16 cellular contexts compared by ENCODE assay signal in the genomic region with DNA sequence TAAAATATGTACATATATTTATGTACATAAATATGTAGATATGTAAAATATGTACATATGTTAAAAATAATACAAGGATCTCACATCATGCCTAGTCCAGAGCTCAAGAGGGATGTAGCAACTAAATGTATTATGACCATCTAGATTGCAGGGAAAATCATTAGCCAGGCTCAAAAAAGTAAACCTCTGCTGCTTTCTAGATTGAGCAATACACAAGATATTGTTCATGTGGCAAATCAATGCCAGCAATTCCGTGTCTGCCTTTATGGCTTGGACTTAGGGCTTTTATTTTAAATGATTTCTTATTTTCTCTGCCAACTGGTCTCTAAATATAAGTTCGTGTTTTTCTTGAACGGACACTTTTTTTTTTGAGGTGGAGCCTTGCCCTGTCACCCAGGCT.
"Had no signal": no experiment of that assay in that cellular context is flagged by ENCODE, and none has a peak within 500 bp of the region (broad histone marks: within the 10 kb centered on the region; RNA-seq: fewer than 3 reads in every experiment).

No MANE protein-coding gene starts in this region.

- H3K9ac ChIP-seq: parathyroid adenoma had no signal

- DNase-seq: activated B cell treated with CpG ODN at 0.5 μM for 24 hours; activated CD4-positive, alpha-beta T cell treated with anti-CD3 and anti-CD28 coated beads for 48 hours; activated CD8-positive, alpha-beta memory T cell treated with anti-CD3 and anti-CD28 coated beads, Interleukin-2, amount 50 U/mL, for 4 hours; activated CD8-positive, alpha-beta T cell treated with anti-CD3 and anti-CD28 coated beads, Interleukin-2, amount 10 ng/mL, durations not matched to agents 7 days and 5 days; activated effector memory CD4-positive, alpha-beta T cell treated with anti-CD3 and anti-CD28 coated beads, Interleukin-2, amount 50 U/mL, for 16 hours; activated T-cell treated with anti-CD3 and anti-CD28 coated beads, Interleukin-2, amount 50 U/mL, for 48 hours; amygdala; endodermal cell; gastrocnemius medialis; heart right ventricle; left colon; naive thymus-derived CD8-positive, alpha-beta T cell; stimulated activated CD4-positive, alpha-beta T cell treated with anti-CD3 and anti-CD28 coated beads, Interleukin-2, amount 100 ng/mL, for 48 hours; SW 1271; thyroid gland had no signal

- H3K27me3 ChIP-seq: gastrocnemius medialis, heart right ventricle, thyroid gland had no signal

- H3K27ac ChIP-seq: gastrocnemius medialis, heart right ventricle, parathyroid adenoma, thyroid gland had no signal

- H3K4me3 ChIP-seq: gastrocnemius medialis, heart right ventricle, thyroid gland had no signal

- H3K36me3 ChIP-seq: gastrocnemius medialis, heart right ventricle, thyroid gland had no signal

- H2AFZ ChIP-seq: parathyroid adenoma had no signal

- H3K4me1 ChIP-seq: gastrocnemius medialis, parathyroid adenoma had no signal

- H3K9me3 ChIP-seq: gastrocnemius medialis, heart right ventricle, thyroid gland had no signal
